13 cellular contexts compared by ENCODE assay signal in the genomic region with DNA sequence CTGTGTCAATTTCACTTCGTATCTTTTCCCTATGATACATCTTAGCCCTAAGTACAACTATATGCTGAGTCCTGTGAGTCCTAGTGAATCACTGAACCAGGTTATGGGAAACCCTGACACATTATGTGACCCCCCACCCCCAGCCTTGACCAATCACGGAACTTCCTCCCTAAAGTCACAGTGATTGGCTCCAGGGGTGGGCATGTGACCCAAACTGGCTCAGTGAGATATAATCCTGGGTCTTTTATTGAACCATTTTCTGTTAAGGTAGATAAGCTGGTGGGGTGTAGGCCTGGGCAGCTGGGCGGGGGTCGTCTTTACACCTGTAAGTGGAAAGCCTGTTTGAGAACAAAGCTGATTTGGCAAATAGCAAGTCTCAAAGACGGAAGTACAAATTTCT. TPM values are rescaled to one million over a fixed set of nuclear protein-coding genes. Genes with fewer than 3 reads are reported as not detected.
DNase-seq lines count a peak whose midpoint lies in the region; ATAC-seq and TF ChIP-seq lines count a peak whose summit lies in the region.
"Had no signal": no experiment of that assay in that cellular context is flagged by ENCODE, and none has a peak within 500 bp of the region (broad histone marks: within the 10 kb centered on the region; RNA-seq: fewer than 3 reads in every experiment).

No MANE protein-coding gene starts in this region.

- no peak for DNase-seq in activated T-cell treated with anti-CD3 and anti-CD28 coated beads, Interleukin-2, amount 50 U/mL, for 72 hours
- no peak for DNase-seq in activated T-cell treated with anti-CD3 and anti-CD28 coated beads, Interleukin-2, amount 50 U/mL, for 1 hour
- DNase-seq in stimulated activated naive CD8-positive, alpha-beta T cell treated with anti-CD3 and anti-CD28 coated beads, Interleukin-15, Interleukin-2, amounts not matched to agents 100 U/mL and 50 U/mL, for 24 hours, result no peak
- DNase-seq in stimulated activated naive CD8-positive, alpha-beta T cell treated with anti-CD3 and anti-CD28 coated beads, Interleukin-15, amount 100 ng/mL, for 72 hours, result no peak
- no peak for DNase-seq in CD14-positive monocyte (ENCODE audit: low spot score)
- DNase-seq: 8988T; Caco-2; CD4-positive, alpha-beta T cell; GM23248; HCEC 1CT had no signal

- no peak for ATAC-seq in activated T-cell treated with anti-CD3 and anti-CD28 coated beads, Interleukin-2, amount 50 U/mL, for 72 hours (replicated peaks in 1 of 2)
- peak; percentile 40 for ATAC-seq in stimulated activated naive CD8-positive, alpha-beta T cell treated with anti-CD3 and anti-CD28 coated beads, Interleukin-15, Interleukin-2, amounts not matched to agents 100 U/mL and 50 U/mL, for 24 hours
- ATAC-seq in stimulated activated naive CD8-positive, alpha-beta T cell treated with anti-CD3 and anti-CD28 coated beads, Interleukin-15, amount 100 ng/mL, for 72 hours, result no peak
- no peak for ATAC-seq in activated T-helper 17 cell treated with anti-CD3 and anti-CD28 coated beads, Interleukin-2, amount 50 U/mL, for 72 hours (replicated peaks)
- no peak for ATAC-seq in GM18858 (IDR thresholded peaks at IDR 0.05; ENCODE audit: unreplicated experiment)

- H3K27me3 Mint-ChIP-seq in activated T-cell treated with anti-CD3 and anti-CD28 coated beads, Interleukin-2, amount 50 U/mL, for 72 hours (ENCODE audit: low read depth), result no peaks in the 10 kb centered on the region
- H3K27me3 Mint-ChIP-seq in stimulated activated naive CD8-positive, alpha-beta T cell treated with anti-CD3 and anti-CD28 coated beads, Interleukin-15, amount 100 ng/mL, for 72 hours, result no peaks in the 10 kb centered on the region
- H3K27me3 Mint-ChIP-seq in activated T-helper 17 cell treated with anti-CD3 and anti-CD28 coated beads, Interleukin-2, amount 50 U/mL, for 72 hours, result no peaks in the 10 kb centered on the region
- peaks cover 5 to 10% (median 6%) of the 10 kb centered on the region in 3 donors for H3K27me3 Mint-ChIP-seq in CD14-positive monocyte (ENCODE audit: low read depth in 3 of 3)
- H3K27me3 Mint-ChIP-seq: CD4-positive, alpha-beta T cell had no signal

- intact Hi-C loops in CD14-positive monocyte (cut with micrococcal nuclease), result no loop called here

- H3K4me3 Mint-ChIP-seq in activated T-cell treated with anti-CD3 and anti-CD28 coated beads, Interleukin-2, amount 50 U/mL, for 72 hours, result no peak overlapping the region
- H3K4me3 Mint-ChIP-seq in stimulated activated naive CD8-positive, alpha-beta T cell treated with anti-CD3 and anti-CD28 coated beads, Interleukin-15, amount 100 ng/mL, for 72 hours, result no peak overlapping the region
- no peak overlapping the region for H3K4me3 Mint-ChIP-seq in activated T-helper 17 cell treated with anti-CD3 and anti-CD28 coated beads, Interleukin-2, amount 50 U/mL, for 72 hours
- peak overlapping the region in 1 of 2 donors; percentile 1 for H3K4me3 Mint-ChIP-seq in CD14-positive monocyte
- H3K4me3 Mint-ChIP-seq: B cell; CD4-positive, alpha-beta T cell had no signal

- no peak for TF ChIP-seq CTCF in CD14-positive monocyte (IDR thresholded peaks at IDR 0.05)

- peak overlapping the region; percentile 0 for H3K27ac Mint-ChIP-seq in activated T-cell treated with anti-CD3 and anti-CD28 coated beads, Interleukin-2, amount 50 U/mL, for 72 hours
- peak overlapping the region in 1 of 2 donors; percentile 94 for H3K27ac Mint-ChIP-seq in stimulated activated naive CD8-positive, alpha-beta T cell treated with anti-CD3 and anti-CD28 coated beads, Interleukin-15, amount 100 ng/mL, for 72 hours
- H3K27ac Mint-ChIP-seq in activated T-helper 17 cell treated with anti-CD3 and anti-CD28 coated beads, Interleukin-2, amount 50 U/mL, for 72 hours, result peak overlapping the region; percentile 40
- H3K27ac Mint-ChIP-seq in CD14-positive monocyte, result no peak overlapping the region
- H3K27ac Mint-ChIP-seq: B cell; CD4-positive, alpha-beta T cell had no signal

- H3K36me3 Mint-ChIP-seq in activated T-cell treated with anti-CD3 and anti-CD28 coated beads, Interleukin-2, amount 50 U/mL, for 72 hours (ENCODE audit: insufficient read depth in 2 of 2), result no peaks in the 10 kb centered on the region
- no peaks in the 10 kb centered on the region for H3K36me3 Mint-ChIP-seq in activated T-helper 17 cell treated with anti-CD3 and anti-CD28 coated beads, Interleukin-2, amount 50 U/mL, for 72 hours (ENCODE audit: low read depth)
- no peaks in the 10 kb centered on the region for H3K36me3 Mint-ChIP-seq in CD14-positive monocyte

- H3K4me1 Mint-ChIP-seq in activated T-cell treated with anti-CD3 and anti-CD28 coated beads, Interleukin-2, amount 50 U/mL, for 72 hours (ENCODE audit: low read depth), result no peaks in the 10 kb centered on the region
- H3K4me1 Mint-ChIP-seq in stimulated activated naive CD8-positive, alpha-beta T cell treated with anti-CD3 and anti-CD28 coated beads, Interleukin-15, amount 100 ng/mL, for 72 hours, result no peaks in the 10 kb centered on the region
- H3K4me1 Mint-ChIP-seq in activated T-helper 17 cell treated with anti-CD3 and anti-CD28 coated beads, Interleukin-2, amount 50 U/mL, for 72 hours, result no peaks in the 10 kb centered on the region
- no peaks in the 10 kb centered on the region for H3K4me1 Mint-ChIP-seq in CD14-positive monocyte
- H3K4me1 Mint-ChIP-seq: B cell had no signal

- no peaks in the 10 kb centered on the region for H3K9me3 Mint-ChIP-seq in activated T-cell treated with anti-CD3 and anti-CD28 coated beads, Interleukin-2, amount 50 U/mL, for 72 hours
- H3K9me3 Mint-ChIP-seq in stimulated activated naive CD8-positive, alpha-beta T cell treated with anti-CD3 and anti-CD28 coated beads, Interleukin-15, amount 100 ng/mL, for 72 hours, result no peaks in the 10 kb centered on the region
- no peaks in the 10 kb centered on the region for H3K9me3 Mint-ChIP-seq in activated T-helper 17 cell treated with anti-CD3 and anti-CD28 coated beads, Interleukin-2, amount 50 U/mL, for 72 hours
- no peaks in the 10 kb centered on the region for H3K9me3 Mint-ChIP-seq in CD14-positive monocyte
- H3K9me3 Mint-ChIP-seq: CD4-positive, alpha-beta T cell had no signal

RNA-seq across cellular contexts. Expression of a gene that starts 19.8 kb away (rescaled TPM):
- total RNA-seq in activated T-cell treated with anti-CD3 and anti-CD28 coated beads, Interleukin-2, amount 50 U/mL, for 72 hours, result 100 to 1,000 TPM; 482 to 499 TPM
- total RNA-seq in activated T-helper 17 cell treated with anti-CD3 and anti-CD28 coated beads, Interleukin-2, amount 50 U/mL, for 72 hours, result 100 to 1,000 TPM; 513 to 639 TPM
- polyA plus RNA-seq in CD14-positive monocyte, result 10 to 100 TPM; 57.1 to 60.3 TPM

RNA-seq across cellular contexts. Expression of a gene that starts 32.0 kb away (rescaled TPM):
- total RNA-seq in activated T-cell treated with anti-CD3 and anti-CD28 coated beads, Interleukin-2, amount 50 U/mL, for 72 hours, result 1 to 10 TPM; 6.1 to 7.0 TPM
- total RNA-seq in activated T-helper 17 cell treated with anti-CD3 and anti-CD28 coated beads, Interleukin-2, amount 50 U/mL, for 72 hours, result 10 to 100 TPM in 1 of 2 donors, 1 to 10 TPM in 1; 8.8 to 17.6 TPM
- polyA plus RNA-seq in CD14-positive monocyte, result 1 to 10 TPM; 4.2 to 6.5 TPM

Comparison
In these comparisons a context has a peak if more than half of its experiments do, and no peak if none do; other contexts are left out.
1. H3K27ac Mint-ChIP-seq: peak in activated T-cell treated with anti-CD3 and anti-CD28 coated beads, Interleukin-2, amount 50 U/mL, for 72 hours (single experiment) and activated T-helper 17 cell treated with anti-CD3 and anti-CD28 coated beads, Interleukin-2, amount 50 U/mL, for 72 hours (single experiment); none in CD14-positive monocyte (0 of 7).